In the genomic region with DNA sequence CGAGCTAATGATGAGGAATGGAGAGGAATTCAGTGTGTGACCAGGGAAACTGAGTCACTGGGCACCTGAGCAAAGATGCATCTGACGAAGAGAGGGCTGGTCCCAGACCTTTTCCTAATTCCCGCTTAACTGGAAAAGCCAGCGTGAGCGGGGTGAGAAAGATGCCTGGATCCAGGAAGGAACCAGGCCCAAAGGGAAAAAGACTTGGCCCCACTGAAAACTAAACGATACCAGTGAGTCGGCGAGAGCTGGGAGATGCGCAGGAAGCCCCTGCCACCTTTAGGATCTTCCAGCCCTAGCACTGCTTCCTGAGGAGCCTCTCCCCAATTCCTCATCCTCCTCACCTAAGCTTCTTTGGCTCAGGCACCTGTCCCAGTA, we compare ENCODE assay signal across 1 cellular context.
TF ChIP-seq lines count a peak whose summit lies in the region.

No MANE protein-coding gene starts in this region.

TF ChIP-seq in GM12878, 131 proteins besides CTCF, POLR2A, EP300 and RAD21:
- TF ChIP-seq IKZF2 (IDR thresholded peaks at IDR 0.05), result 0 out of 4 replicates have a peak, but pooled peaks of 1 of the 2 experiments have one; percentile 23
- TF ChIP-seq PAX5 (IDR thresholded peaks at IDR 0.05; ENCODE audit: borderline replicate concordance, low read depth, low read length), result no peak
- TF ChIP-seq IKZF1 (conservative IDR thresholded peaks at IDR 0.05), result peak; percentile 36; the same call in 1 of the 2 replicates
